26 cellular contexts compared by ENCODE assay signal in the genomic region with DNA sequence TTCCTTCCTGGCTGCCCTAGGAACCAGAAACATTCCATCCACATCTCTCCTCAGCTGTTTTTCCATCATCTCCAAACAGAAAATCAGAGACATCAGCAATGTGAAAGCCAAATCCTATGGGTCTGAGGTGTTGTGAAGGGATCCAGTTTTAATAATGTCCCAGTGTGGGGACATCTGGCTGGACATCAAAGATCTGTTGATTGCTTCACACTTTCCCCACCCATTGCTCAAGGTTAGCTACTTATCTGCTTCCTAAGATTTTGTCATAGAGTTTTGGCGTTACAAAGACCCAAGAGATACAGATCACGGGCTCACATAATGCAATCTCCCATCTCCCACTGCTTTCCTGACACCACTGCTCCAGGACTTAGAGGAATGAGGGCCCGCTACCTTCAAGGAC. TPM values are rescaled to one million over a fixed set of nuclear protein-coding genes. Genes with fewer than 3 reads are reported as not detected.
A peak's percentile ranks its signal among the peaks of the same experiment; 100 is the strongest.
DNase-seq lines count a peak whose midpoint lies in the region; ATAC-seq, FAIRE-seq and TF ChIP-seq lines count a peak whose summit lies in the region.
"Had no signal": no experiment of that assay in that cellular context is flagged by ENCODE, and none has a peak within 500 bp of the region (broad histone marks: within the 10 kb centered on the region; RNA-seq: fewer than 3 reads in every experiment).

No MANE protein-coding gene starts in this region.

- in situ Hi-C loops in HepG2 (cut with HindIII; ENCODE audit: extremely low pct_ligation_motif_present, low pct_unique_long_range_greater_than_20kb), result no loop called here

- H3K23ac ChIP-seq in mesendoderm (ENCODE audit: low read length) (no peak overlapping the region), neuronal stem cell (ENCODE audit: low read depth, low read length, poor library complexity) (no peak overlapping the region)

- no peak for TF ChIP-seq RAD21 in HepG2 (CRISPR knock-in tag; IDR thresholded peaks at IDR 0.05)

- H3K79me1 ChIP-seq in mesendoderm (ENCODE audit: low read length) (no peaks in the 10 kb centered on the region), neuronal stem cell (ENCODE audit: low read depth, low read length) (no peaks in the 10 kb centered on the region)

- H2BK15ac ChIP-seq in mesendoderm (replicated peaks; ENCODE audit: low read depth), result no peak overlapping the region
- H2BK15ac ChIP-seq in neuronal stem cell (ENCODE audit: low read length), result no peak overlapping the region

- H2BK5ac ChIP-seq in mesendoderm (ENCODE audit: low read length), result no peak overlapping the region
- no peak overlapping the region for H2BK5ac ChIP-seq in neuronal stem cell (ENCODE audit: low read length)

- no peak for TF ChIP-seq EP300 in HepG2 (IDR thresholded peaks at IDR 0.05; ENCODE audit: low read depth in 2 of 2, low read length in 2 of 2)
- no peak for TF ChIP-seq EP300 in HepG2 (CRISPR knock-in tag; IDR thresholded peaks at IDR 0.05; ENCODE audit: borderline replicate concordance)

- H3K4me1 Mint-ChIP-seq in natural killer cell treated with Interleukin-12 subunit alpha and Interleukin-12 subunit beta and Interleukin-15 and Interleukin-18, amount 100 ng/mL, for 72 hours (ENCODE audit: low read depth in 2 of 2), result peaks cover 0 to 3% of the 10 kb centered on the region in 2 donors
- H3K4me1 Mint-ChIP-seq: CD4-positive, CD25-positive, alpha-beta regulatory T cell had no signal

- no peak overlapping the region for H3K56ac ChIP-seq in mesendoderm (ENCODE audit: low read length)

- no peaks in the 10 kb centered on the region for H3K36me3 Mint-ChIP-seq in natural killer cell treated with Interleukin-12 subunit alpha and Interleukin-12 subunit beta and Interleukin-15 and Interleukin-18, amount 100 ng/mL, for 72 hours
- H3K36me3 Mint-ChIP-seq: CD4-positive, CD25-positive, alpha-beta regulatory T cell; CD8-positive, alpha-beta T cell had no signal

- H4K20me1 ChIP-seq in HepG2 (ENCODE audit: insufficient read depth, low read length), result no peaks in the 10 kb centered on the region
- H4K20me1 ChIP-seq: BLaER1 treated with 17β-estradiol and CSF1 and Interleukin-3, amounts not matched to agents 10 nM and 100 nM had no signal

- H3K27ac Mint-ChIP-seq in natural killer cell treated with Interleukin-12 subunit alpha and Interleukin-12 subunit beta and Interleukin-15 and Interleukin-18, amount 100 ng/mL, for 72 hours, result no peak overlapping the region
- H3K27ac Mint-ChIP-seq: CD4-positive, CD25-positive, alpha-beta regulatory T cell; CD8-positive, alpha-beta T cell had no signal

- H3K9ac ChIP-seq in HepG2 (ENCODE audit: insufficient read depth, low read depth, low read length) (no peak overlapping the region), mesendoderm (ENCODE audit: low read length) (no peak overlapping the region), neuronal stem cell (ENCODE audit: low read depth, low read length, poor library complexity) (no peak overlapping the region)
- H3K9ac ChIP-seq: BLaER1 treated with 17β-estradiol and CSF1 and Interleukin-3, amounts not matched to agents 10 nM and 100 nM; GM23248 had no signal

- no peak for ATAC-seq in HepG2
- ATAC-seq in right lobe of liver, result no peak
- no peak for ATAC-seq in natural killer cell treated with Interleukin-12 subunit alpha and Interleukin-12 subunit beta and Interleukin-15 and Interleukin-18, amount 100 ng/mL, for 72 hours
- ATAC-seq in HG03571 (IDR thresholded peaks at IDR 0.05; ENCODE audit: unreplicated experiment), result no peak
- ATAC-seq: A549; CD8-positive, alpha-beta T cell had no signal

- no peak overlapping the region for H4K91ac ChIP-seq in neuronal stem cell (ENCODE audit: low read depth, low read length, poor library complexity)

- TF ChIP-seq POLR2A in HepG2 (IDR thresholded peaks at IDR 0.05; ENCODE audit: insufficient read depth in 1 of 2, low read depth in 2 of 2, low read length in 2 of 2) (no peak), right lobe of liver (IDR thresholded peaks at IDR 0.05) (no peak)

- no peak overlapping the region for H3K4me3 ChIP-seq in HepG2 (replicated peaks in 1 of 3; ENCODE audit: insufficient read depth in 1 of 3, low read depth in 2 of 3, low read length in 3 of 3)
- H3K4me3 ChIP-seq in right lobe of liver, result no peak overlapping the region
- no peak overlapping the region for H3K4me3 ChIP-seq in mesendoderm (ENCODE audit: low read length)
- H3K4me3 ChIP-seq in neuronal stem cell (ENCODE audit: low read length in 2 of 2), result no peak overlapping the region
- H3K4me3 ChIP-seq: A549; BLaER1 treated with 17β-estradiol and CSF1 and Interleukin-3, amounts not matched to agents 10 nM and 100 nM; GM23248 had no signal

- no peak overlapping the region for H4K8ac ChIP-seq in mesendoderm (ENCODE audit: low read depth, low read length)
- H4K8ac ChIP-seq in neuronal stem cell (ENCODE audit: low read depth, low read length), result no peak overlapping the region

- intact Hi-C loops in HepG2 (cut with micrococcal nuclease; ENCODE audit: unreplicated experiment) (no loop called here), right lobe of liver (cut with DNase I) (no loop called here)

- H3K4ac ChIP-seq in mesendoderm (ENCODE audit: low read depth, low read length) (no peak overlapping the region), neuronal stem cell (ENCODE audit: low read length) (no peak overlapping the region)

- H3K9me3 Mint-ChIP-seq in natural killer cell treated with Interleukin-12 subunit alpha and Interleukin-12 subunit beta and Interleukin-15 and Interleukin-18, amount 100 ng/mL, for 72 hours, result no peaks in the 10 kb centered on the region
- H3K9me3 Mint-ChIP-seq: CD8-positive, alpha-beta T cell had no signal

- H3K9me3 ChIP-seq in HepG2 (ENCODE audit: low read length), result no peaks in the 10 kb centered on the region
- H3K9me3 ChIP-seq in right lobe of liver, result no peaks in the 10 kb centered on the region
- no peaks in the 10 kb centered on the region for H3K9me3 ChIP-seq in neuronal stem cell (replicated peaks in 1 of 2; ENCODE audit: control insufficient read depth in 2 of 2, insufficient read depth in 1 of 2, low read depth in 1 of 2, low read length in 2 of 2)
- H3K9me3 ChIP-seq: A549, BE2C, Caco-2 had no signal

- H3K27me3 ChIP-seq in HepG2 (ENCODE audit: control insufficient read depth in 1 of 2, insufficient read depth in 2 of 2, low read length in 2 of 2) (no peaks in the 10 kb centered on the region), right lobe of liver (no peaks in the 10 kb centered on the region), mesendoderm (ENCODE audit: insufficient read depth, low read length, poor library complexity) (no peaks in the 10 kb centered on the region), neuronal stem cell (ENCODE audit: control insufficient read depth in 3 of 3, insufficient read depth in 3 of 3, low read depth in 1 of 3, low read length in 3 of 3) (no peaks in the 10 kb centered on the region)
- H3K27me3 ChIP-seq: BE2C; BLaER1 treated with 17β-estradiol and CSF1 and Interleukin-3, amounts not matched to agents 10 nM and 100 nM had no signal

- 36% methylated on average over 3 of the region's 3 CpGs for WGBS in HepG2 (ENCODE audit: low lambda C conversion rate)
- 77% methylated on average over 2 of the region's 3 CpGs for WGBS in right lobe of liver (ENCODE audit: insufficient coverage, low coverage, low lambda C conversion rate, missing lambda C conversion rate)
- no CpG with 5 or more reads among the region's 3 CpGs for WGBS in mesendoderm (ENCODE audit: extremely low coverage, insufficient coverage, low lambda C conversion rate)
- WGBS in neuronal stem cell (ENCODE audit: extremely low coverage in 2 of 2, insufficient read length in 2 of 2, insufficient replicate concordance in 1 of 2), 2 donors, result no CpG with 5 or more reads among the region's 3 CpGs

- CTCF ChIA-PET in HepG2 (lab: Yijun Ruan, JAX; ENCODE audit: low intra/inter-chr PET ratio, low total read pairs), result no interaction called here

- H3K27me3 Mint-ChIP-seq in natural killer cell treated with Interleukin-12 subunit alpha and Interleukin-12 subunit beta and Interleukin-15 and Interleukin-18, amount 100 ng/mL, for 72 hours, result peaks cover 8 to 26% of the 10 kb centered on the region in 2 donors

- no TSS peak for BruUV-seq in HepG2 (replicated peaks; lab: Mats Ljungman, UMichigan)

- H3K18ac ChIP-seq in mesendoderm (ENCODE audit: low read length) (no peak overlapping the region), neuronal stem cell (ENCODE audit: low read length) (no peak overlapping the region)

- H3K4me2 ChIP-seq in HepG2 (ENCODE audit: low read depth, low read length) (no peak overlapping the region), mesendoderm (ENCODE audit: low read length) (no peak overlapping the region), neuronal stem cell (ENCODE audit: insufficient read depth, low read length, poor library complexity, severe bottlenecking) (no peak overlapping the region)
- H3K4me2 ChIP-seq: A549; BLaER1 treated with 17β-estradiol and CSF1 and Interleukin-3, amounts not matched to agents 10 nM and 100 nM had no signal

- H2AK5ac ChIP-seq in mesendoderm (ENCODE audit: low read length), result no peak overlapping the region
- H2AK5ac ChIP-seq in neuronal stem cell (ENCODE audit: low read depth, low read length), result no peak overlapping the region

- no peak for FAIRE-seq in HepG2 (lab: Jason Lieb, UNC)
- peak; percentile 60 for FAIRE-seq in HTR-8/SVneo (lab: Jason Lieb, UNC)
- FAIRE-seq: A549, G401.6, GM12892, GM19239, H1 had no signal

- POLR2A ChIA-PET in HepG2 (lab: Yijun Ruan, JAX), result interaction anchor here (1.2 kb wide), 1 partner anchor 12 kb away, joined by 3 read pairs; no protein-coding TSS in a partner anchor

- H3K27ac ChIP-seq in HepG2 (ENCODE audit: extremely low read length, insufficient read depth, low read length) (no peak overlapping the region), right lobe of liver (no peak overlapping the region), mesendoderm (ENCODE audit: low read depth, low read length) (no peak overlapping the region), neuronal stem cell (replicated peaks; ENCODE audit: low read length) (no peak overlapping the region)
- H3K27ac ChIP-seq: A549; BLaER1 treated with 17β-estradiol and CSF1 and Interleukin-3, amounts not matched to agents 10 nM and 100 nM; GM23248 had no signal

- peaks cover 15% of the 10 kb centered on the region for H3K4me1 ChIP-seq in HepG2 (ENCODE audit: insufficient read depth, low read length)
- no peaks in the 10 kb centered on the region for H3K4me1 ChIP-seq in right lobe of liver
- H3K4me1 ChIP-seq in mesendoderm (ENCODE audit: control insufficient read depth, low read depth, low read length), result no peaks in the 10 kb centered on the region
- H3K4me1 ChIP-seq in neuronal stem cell (ENCODE audit: control insufficient read depth in 2 of 2, insufficient read depth in 1 of 2, low read depth in 1 of 2, low read length in 2 of 2), result no peaks in the 10 kb centered on the region
- H3K4me1 ChIP-seq: A549, BE2C, Caco-2 had no signal

- H3K79me2 ChIP-seq in HepG2 (ENCODE audit: insufficient read depth, low read length) (no peaks in the 10 kb centered on the region), mesendoderm (ENCODE audit: control insufficient read depth, insufficient read depth, low read length) (no peaks in the 10 kb centered on the region)

- no peak overlapping the region for H2BK12ac ChIP-seq in neuronal stem cell (ENCODE audit: low read length)

- H3K4me3 Mint-ChIP-seq in natural killer cell treated with Interleukin-12 subunit alpha and Interleukin-12 subunit beta and Interleukin-15 and Interleukin-18, amount 100 ng/mL, for 72 hours, result no peak overlapping the region
- H3K4me3 Mint-ChIP-seq: CD4-positive, CD25-positive, alpha-beta regulatory T cell; CD8-positive, alpha-beta T cell had no signal

- H3K36me3 ChIP-seq in HepG2 (replicated peaks in 1 of 2; ENCODE audit: control insufficient read depth in 1 of 2, insufficient read depth in 2 of 2, low read length in 2 of 2) (no peaks in the 10 kb centered on the region), right lobe of liver (no peaks in the 10 kb centered on the region), mesendoderm (ENCODE audit: control insufficient read depth, insufficient read depth, low read length) (no peaks in the 10 kb centered on the region), neuronal stem cell (replicated peaks in 1 of 2; ENCODE audit: control insufficient read depth in 2 of 2, insufficient read depth in 2 of 2, low read length in 2 of 2) (no peaks in the 10 kb centered on the region)
- H3K36me3 ChIP-seq: BE2C; BLaER1 treated with 17β-estradiol and CSF1 and Interleukin-3, amounts not matched to agents 10 nM and 100 nM had no signal

- DNase-seq in HepG2 (ENCODE audit: low spot score), result peak; percentile 53
- no peak for DNase-seq in right lobe of liver
- no peak for DNase-seq in HTR-8/SVneo (ENCODE audit: insufficient read length, low spot score)
- peak; percentile 30 for DNase-seq in mesendoderm
- DNase-seq in Kasumi-1 (lab: John Stamatoyannopoulos, UW), result no peak
- DNase-seq in natural killer cell treated with Interleukin-12 subunit alpha and Interleukin-12 subunit beta and Interleukin-15 and Interleukin-18, amount 100 ng/mL, for 72 hours (ENCODE audit: low spot score), result no peak
- DNase-seq in neuronal stem cell (ENCODE audit: low spot score), result no peak
- DNase-seq: 8988T; ACHN; AML-193; BE2C; Caco-2; CD4-positive, CD25-positive, alpha-beta regulatory T cell; CD8-positive, alpha-beta T cell; DMS153; DND-41; GM23248; H7; HCEC 1CT had no signal

- no peak for TF ChIP-seq CTCF in HepG2 (CRISPR knock-in tag; IDR thresholded peaks at IDR 0.05)
- no peak for TF ChIP-seq CTCF in right lobe of liver (IDR thresholded peaks at IDR 0.05)

- H2BK120ac ChIP-seq in mesendoderm (ENCODE audit: low read depth, low read length) (no peak overlapping the region), neuronal stem cell (ENCODE audit: low read depth, low read length) (no peak overlapping the region)

- no peak overlapping the region for H4K5ac ChIP-seq in mesendoderm (ENCODE audit: low read length)

- no peak overlapping the region for H3K14ac ChIP-seq in neuronal stem cell (ENCODE audit: low read length)

- no peak overlapping the region for H2AFZ ChIP-seq in HepG2 (ENCODE audit: low read length)
- H2AFZ ChIP-seq in neuronal stem cell (ENCODE audit: low read length), result no peak overlapping the region
- H2AFZ ChIP-seq: GM23248 had no signal

RNA-seq across cellular contexts. Expression of a gene that starts 47.9 kb away (rescaled TPM):
- total RNA-seq in HepG2 (2016; rRNA removed; fragmentation: Illumina TruSeq; extraction: Trizol), result 53.8 and 58.6 TPM in 2 replicates
- total RNA-seq in HepG2 (2016; cell fraction: cytosol; rRNA removed; fragmentation: Illumina TruSeq; extraction: Trizol; ENCODE audit: low read depth), result 12.0 and 13.7 TPM in 2 replicates
- total RNA-seq in HepG2 (2016; cell fraction: insoluble cytoplasmic fraction; rRNA removed; fragmentation: Illumina TruSeq; extraction: Trizol), result 45.1 and 59.6 TPM in 2 replicates
- 27.0 and 28.7 TPM in 2 replicates for total RNA-seq in HepG2 (2016; cell fraction: membrane; rRNA removed; fragmentation: Illumina TruSeq; extraction: Trizol)
- 79.3 and 81.9 TPM in 2 replicates for total RNA-seq in HepG2 (2016; cell fraction: nucleus; rRNA removed; fragmentation: Illumina TruSeq; extraction: Trizol)
- polyA plus RNA-seq in HepG2 (2011; rRNA removed), result 55.0 and 63.4 TPM in 2 replicates
- 29.9 and 39.9 TPM in 2 replicates for polyA plus RNA-seq in HepG2 (2011; cell fraction: cytosol; rRNA removed)
- polyA plus RNA-seq in HepG2 (2011; cell fraction: nucleus; rRNA removed), result 126 and 210 TPM in 2 replicates
- polyA plus RNA-seq in HepG2 (2012), result 55.5 and 56.3 TPM in 2 replicates
- polyA plus RNA-seq in HepG2 (2016; cell fraction: cytosol; fragmentation: Illumina TruSeq; extraction: Trizol; ENCODE audit: low read depth), result 2.0 and 2.2 TPM in 2 replicates
- 34.3 and 44.8 TPM in 2 replicates for polyA plus RNA-seq in HepG2 (2016; cell fraction: insoluble cytoplasmic fraction; fragmentation: Illumina TruSeq; extraction: Trizol; ENCODE audit: low read depth)
- 9.2 and 9.3 TPM in 2 replicates for polyA plus RNA-seq in HepG2 (2016; cell fraction: membrane; fragmentation: Illumina TruSeq; extraction: Trizol; ENCODE audit: low read depth)
- polyA plus RNA-seq in HepG2 (2016; cell fraction: nucleus; fragmentation: Illumina TruSeq; extraction: Trizol; ENCODE audit: insufficient read depth, low read depth), result 115 and 117 TPM in 2 replicates
- polyA minus RNA-seq in HepG2 (2011; rRNA and poly(A)+ RNA removed; ENCODE audit: low replicate concordance), result 0.09 and 105 TPM in 2 replicates
- polyA minus RNA-seq in HepG2 (2011; cell fraction: cytosol; rRNA and poly(A)+ RNA removed), result 43.2 and 45.6 TPM in 2 replicates
- polyA minus RNA-seq in HepG2 (2011; cell fraction: nucleus; rRNA and poly(A)+ RNA removed), result 175 and 211 TPM in 2 replicates
- 1 to 10 TPM; 1.0 to 2.4 (median 2.0) TPM for total RNA-seq in right lobe of liver
- 28.1 TPM for polyA plus RNA-seq in mesendoderm (2013, experiment 1 of 2)
- 28.5 TPM for polyA plus RNA-seq in mesendoderm (2013, experiment 2 of 2)
- total RNA-seq in natural killer cell treated with Interleukin-12 subunit alpha and Interleukin-12 subunit beta and Interleukin-15 and Interleukin-18, amount 100 ng/mL, for 72 hours, result under 1 TPM; 0.55 to 0.95 TPM
- 7.2 TPM for polyA plus RNA-seq in neuronal stem cell (2013, experiment 1 of 2)
- 7.1 TPM for polyA plus RNA-seq in neuronal stem cell (2013, experiment 2 of 2)

Comparison
In these comparisons a context has a peak if more than half of its experiments do, and no peak if none do; other contexts are left out.
1. DNase-seq: peak in HepG2 (single experiment) and mesendoderm (single experiment); none in right lobe of liver (0 of 3), HTR-8/SVneo (single experiment), Kasumi-1 (0 of 2), natural killer cell treated with Interleukin-12 subunit alpha and Interleukin-12 subunit beta and Interleukin-15 and Interleukin-18, amount 100 ng/mL, for 72 hours (single experiment) and neuronal stem cell (single experiment).